17 cellular contexts compared by ENCODE assay signal in genomic region chr1:9841460-9841859, GRCh38. TPM values are rescaled to one million over a fixed set of nuclear protein-coding genes. Genes with fewer than 3 reads are reported as not detected.
A peak's percentile ranks its signal among the peaks of the same experiment; 100 is the strongest.
DNase-seq lines count a peak whose midpoint lies in the region; ATAC-seq, FAIRE-seq and TF ChIP-seq lines count a peak whose summit lies in the region.
"Had no signal": no experiment of that assay in that cellular context is flagged by ENCODE, and none has a peak within 500 bp of the region (broad histone marks: within the 10 kb centered on the region; RNA-seq: fewer than 3 reads in every experiment).

No MANE protein-coding gene starts in this region.

- in situ Hi-C loops in K562 (cut with MboI): no loop called here

- no peak overlapping the region for H2AFZ ChIP-seq in K562 (ENCODE audit: low read depth, low read length)
- H2AFZ ChIP-seq: GM23338, PC-9 had no signal

- no peaks in the 10 kb centered on the region for H3K79me2 ChIP-seq in K562 (ENCODE audit: control insufficient read depth, insufficient read depth, low read length)

- DNase-seq in AG20443 (ENCODE audit: low spot score) (peak; percentile 2), H7 (peak; percentile 13), K562 (ENCODE audit: extremely low read depth in 1 of 4, low spot score in 3 of 4) (no peak), myocyte (ENCODE audit: low read depth) (peak; percentile 44), NCI-H2081 (lab: John Stamatoyannopoulos, UW) (no peak)
- DNase-seq in activated CD8-positive, alpha-beta memory T cell treated with anti-CD3 and anti-CD28 coated beads, Interleukin-2, amount 50 U/mL, for 4 hours: no peak
- DNase-seq in stimulated activated CD8-positive, alpha-beta memory T cell treated with anti-CD3 and anti-CD28 coated beads, Interleukin-4, amount 100 ng/mL, for 48 hours: no peak
- DNase-seq: GF-D8, KBM-7, NCI-H1436, NCI-H2029 treated with DMSO at 0.1 percent for 48 hours, NCI-H526 treated with DMSO at 0.1 percent for 48 hours, PC-9 had no signal

- no peak overlapping the region for H3K27ac ChIP-seq in K562 (ENCODE audit: extremely low read depth, low read depth, low read length)
- H3K27ac ChIP-seq: PC-9 had no signal

- H3K27me3 ChIP-seq in H7 (ENCODE audit: control insufficient read depth, insufficient read depth, low read length): no peaks in the 10 kb centered on the region; the same call in 1 of the 2 replicates
- peaks cover 23 to 58% of the 10 kb centered on the region in 2 experiments for H3K27me3 ChIP-seq in K562 (ENCODE audit: control insufficient read depth in 2 of 2, insufficient read depth in 2 of 2, low read length in 2 of 2)

- no peak for TF ChIP-seq RAD21 in K562 (CRISPR knock-in tag; conservative IDR thresholded peaks at IDR 0.05 in 1 of 2, IDR thresholded peaks at IDR 0.05 in 1 of 2)

- no peak overlapping the region for H3K4me2 ChIP-seq in K562 (ENCODE audit: insufficient read depth, low read length)
- H3K4me2 ChIP-seq: GM23338, PC-9 had no signal

- intact Hi-C loops in K562 (cut with micrococcal nuclease): no loop called here

- H3K4me3 ChIP-seq in H7 (ENCODE audit: insufficient read depth, low read depth, low read length) (no peak overlapping the region), K562 (no peak overlapping the region)
- H3K4me3 ChIP-seq: GM23338, PC-9 had no signal

- H4K20me1 ChIP-seq in K562 (replicated peaks; ENCODE audit: control insufficient read depth, insufficient read depth, low read length): no peaks in the 10 kb centered on the region; the same call in 1 of the 2 replicates

- no TSS peak for BruUV-seq in K562 (replicated peaks; lab: Mats Ljungman, UMichigan)

- 0% methylated on average over 2 of the region's 2 CpGs for WGBS in K562 (ENCODE audit: insufficient coverage, low coverage, missing lambda C conversion rate)

- POLR2A ChIA-PET in K562 (lab: Yijun Ruan, JAX): interaction anchor here (0.5 to 4.3 kb wide), 6 partner anchors 10 to 214 kb away, joined by 3 to 35 read pairs (median 3); no protein-coding TSS in a partner anchor

- TF ChIP-seq EP300 in K562 (IDR thresholded peaks at IDR 0.05; ENCODE audit: low read length): no peak

- H3K9ac ChIP-seq in K562 (ENCODE audit: insufficient read depth in 1 of 2, low read depth in 2 of 2, low read length in 2 of 2): no peak overlapping the region

- H3K36me3 ChIP-seq in H7 (replicated peaks; ENCODE audit: control insufficient read depth, insufficient read depth, low read length): no peaks in the 10 kb centered on the region
- no peaks in the 10 kb centered on the region for H3K36me3 ChIP-seq in K562 (ENCODE audit: control insufficient read depth, insufficient read depth, low read length)

- H3K9me1 ChIP-seq in K562 (ENCODE audit: control insufficient read depth, insufficient read depth, low read length): no peaks in the 10 kb centered on the region

- no peak for FAIRE-seq in K562 (lab: Jason Lieb, UNC)
- FAIRE-seq: GM19239 had no signal

- CTCF ChIA-PET in K562 (lab: Yijun Ruan, JAX; ENCODE audit: low intra/inter-chr PET ratio): no interaction called here

- TF ChIP-seq POLR2A in K562 (conservative IDR thresholded peaks at IDR 0.05): no peak

- TF ChIP-seq CTCF in K562 (IDR thresholded peaks at IDR 0.05 in 2 of 3, conservative IDR thresholded peaks at IDR 0.05 in 1 of 3; ENCODE audit: insufficient read depth in 2 of 3, low read depth in 1 of 3, low read length in 3 of 3): no peak

- ATAC-seq in K562 (no peak), GM18909 (IDR thresholded peaks at IDR 0.05; ENCODE audit: poor library complexity, unreplicated experiment) (no peak)
- ATAC-seq: GM23338, HCT116 had no signal

- peaks cover 0 to 28% of the 10 kb centered on the region in 2 experiments; a peak in 3 of 5 replicates for H3K4me1 ChIP-seq in K562 (replicated peaks in 1 of 2; ENCODE audit: control insufficient read depth in 2 of 2, insufficient read depth in 2 of 2, low read length in 2 of 2)

- H3K9me3 ChIP-seq in K562 (replicated peaks; ENCODE audit: control insufficient read depth, insufficient read depth, low read depth, low read length): 0 out of 2 replicates have a peak, but pooled peaks cover 1% of the 10 kb centered on the region

TF ChIP-seq in K562, 482 proteins besides CTCF, POLR2A, EP300 and RAD21:
- TF ChIP-seq POLR3G (IDR thresholded peaks at IDR 0.05; ENCODE audit: extremely low read depth, insufficient read length, insufficient replicate concordance) (no peak), HMGXB4 (CRISPR knock-in tag; IDR thresholded peaks at IDR 0.05) (no peak), EZH2 (IDR thresholded peaks at IDR 0.05; ENCODE audit: borderline replicate concordance, low read depth, low read length) (no peak), MBD1 (CRISPR knock-in tag; IDR thresholded peaks at IDR 0.05) (no peak), ZNF12 (CRISPR knock-in tag; IDR thresholded peaks at IDR 0.05) (peak; percentile 100), ZBTB34 (CRISPR knock-in tag; IDR thresholded peaks at IDR 0.05) (no peak), USF1 (CRISPR knock-in tag; IDR thresholded peaks at IDR 0.05) (0 out of 2 replicates have a peak, but pooled peaks have one; percentile 7)

RNA-seq across cellular contexts. Expression of gene CLSTN1, which starts 17.7 kb away (rescaled TPM):
- total RNA-seq in H7 (2014; rRNA removed; shearing (Covaris generic)): 100 and 127 TPM in 2 replicates
- total RNA-seq in K562 (2011; cell fraction: chromatin; rRNA removed; ENCODE audit: low replicate concordance): 28.6 and 38.8 TPM in 2 replicates
- total RNA-seq in K562 (2011; cell fraction: nucleolus; rRNA removed): 33.0 and 36.4 TPM in 2 replicates
- total RNA-seq in K562 (2011; cell fraction: nucleoplasm; rRNA removed): 31.8 and 34.3 TPM in 2 replicates
- total RNA-seq in K562 (2014; rRNA removed) (13.9 and 19.7 TPM in 2 replicates), K562 (2014; rRNA removed; fragmentation: Illumina TruSeq; extraction: Trizol) (8.6 and 10.0 TPM in 2 replicates), K562 (2015; rRNA removed; fragmentation: Illumina TruSeq; extraction: Trizol) (13.3 and 13.5 TPM in 2 replicates), K562 (2021) (32.5 TPM in 2 replicates), myocyte (17.1 and 23.5 TPM in 2 replicates)
- polyA plus RNA-seq in K562 (2011; rRNA removed) (3.7 and 6.1 TPM in 2 replicates), K562 (2014; fragmentation: Illumina TruSeq; extraction: Trizol) (23.9 and 26.8 TPM in 2 replicates), K562 (2014; fragmentation: Nextera tagmentation; extraction: Ambion mirVana) (1 to 10 TPM; 1.1 to 1.6 TPM), K562 (2014; rRNA removed) (12.5 and 13.8 TPM in 2 replicates)
- 4.9 and 6.7 TPM in 2 replicates for polyA plus RNA-seq in K562 (2011; cell fraction: cytosol; rRNA removed)
- polyA plus RNA-seq in K562 (2011; cell fraction: nucleus; rRNA removed): 8.9 and 10.5 TPM in 2 replicates
- polyA plus RNA-seq in K562 (2012): 28.2 and 42.9 TPM in 2 replicates
- polyA minus RNA-seq in K562 (2011; rRNA and poly(A)+ RNA removed): 5.4 and 5.5 TPM in 2 replicates
- polyA minus RNA-seq in K562 (2011; cell fraction: cytosol; rRNA and poly(A)+ RNA removed): 11.1 and 17.9 TPM in 2 replicates
- 2.8 and 4.9 TPM in 2 replicates for polyA minus RNA-seq in K562 (2011; cell fraction: nucleus; rRNA and poly(A)+ RNA removed)
- 71.5 TPM for polyA plus RNA-seq in myocyte (2012)

Comparison
In these comparisons a context has a peak if more than half of its experiments do, and no peak if none do; other contexts are left out.
1. DNase-seq: peak in AG20443 (single experiment), H7 (single experiment) and myocyte (single experiment); none in K562 (0 of 4), activated CD8-positive, alpha-beta memory T cell treated with anti-CD3 and anti-CD28 coated beads, Interleukin-2, amount 50 U/mL, for 4 hours (single experiment), NCI-H2081 (0 of 2) and stimulated activated CD8-positive, alpha-beta memory T cell treated with anti-CD3 and anti-CD28 coated beads, Interleukin-4, amount 100 ng/mL, for 48 hours (single experiment).